Comparison of ENCODE assay signal across 15 cellular contexts in the genomic region with DNA sequence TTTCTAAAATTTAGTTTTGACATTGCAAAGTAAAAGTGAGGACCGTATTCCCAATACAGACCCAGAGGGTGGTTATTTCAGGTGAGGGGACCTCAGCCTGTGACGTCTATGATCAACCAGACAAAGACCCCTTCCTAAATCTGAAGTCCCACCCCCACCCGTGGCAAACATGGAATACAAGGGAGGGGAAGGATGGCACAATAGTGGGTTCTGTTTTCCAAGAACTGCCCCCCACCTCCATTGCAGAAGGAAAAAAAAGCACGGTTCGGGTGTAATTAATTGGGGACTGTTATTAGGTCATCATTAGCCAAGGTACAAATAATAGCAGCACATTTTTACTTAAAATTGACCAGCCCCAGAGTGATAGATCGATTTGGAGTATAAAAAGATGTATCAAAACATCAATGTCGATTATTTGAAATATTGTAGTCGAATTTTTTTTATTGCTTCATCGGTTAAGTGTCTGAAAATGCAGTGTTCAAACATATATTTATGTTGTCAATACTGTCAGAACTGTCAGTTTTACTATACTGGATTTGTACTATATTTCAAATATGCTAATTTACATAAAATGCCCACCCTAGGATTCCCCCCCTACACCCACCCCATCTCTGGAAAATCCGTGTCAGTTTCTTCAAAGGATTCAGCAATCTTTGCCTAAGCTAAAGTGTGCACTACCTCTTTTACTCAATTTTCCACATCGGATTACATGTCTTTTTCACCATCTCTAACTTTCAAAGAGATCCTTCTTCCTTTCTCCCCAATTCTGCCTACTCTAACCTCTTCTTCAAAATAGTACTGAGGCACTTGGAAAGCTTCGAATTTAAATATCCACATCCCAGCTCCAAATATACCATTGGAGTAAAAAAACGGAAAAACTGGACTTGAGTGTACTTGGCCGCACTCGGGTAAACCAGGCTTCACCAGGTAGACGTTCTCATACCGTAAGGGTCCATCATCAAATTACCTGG. TPM values are rescaled to one million over a fixed set of nuclear protein-coding genes. Genes with fewer than 3 reads are reported as not detected.
DNase-seq lines count a peak whose midpoint lies in the region; ATAC-seq and TF ChIP-seq lines count a peak whose summit lies in the region.
"Had no signal": no experiment of that assay in that cellular context is flagged by ENCODE, and none has a peak within 500 bp of the region (broad histone marks: within the 10 kb centered on the region; RNA-seq: fewer than 3 reads in every experiment).

No MANE protein-coding gene starts in this region.

- no peak overlapping the region for H3T11ph ChIP-seq in H9 (ENCODE audit: low read length)

- H3K27me3 Mint-ChIP-seq in H9 (ENCODE audit: low read depth) (peaks cover 100% of the 10 kb centered on the region), progenitor cell of endocrine pancreas (no peaks in the 10 kb centered on the region)

- intact Hi-C loops in adrenal gland (cut with DNase I): loop anchor here in 1 of 2 donors (10.0 kb wide), 1 partner anchor 223 kb away; no protein-coding TSS in a partner anchor

- peak overlapping the region; percentile 97 for H3K4me2 ChIP-seq in H9 (ENCODE audit: insufficient read depth, insufficient read length, low read length)

- H3K4me3 Mint-ChIP-seq in H9 (peak overlapping the region in 1 of 2 experiments; percentile 89; a peak in 3 of 5 replicates), progenitor cell of endocrine pancreas (ENCODE audit: low read depth) (peak overlapping the region; percentile 75)
- H3K4me3 Mint-ChIP-seq: T-helper 17 cell had no signal

- H2BK12ac ChIP-seq in H9 (ENCODE audit: insufficient read length, low read depth, low read length): no peak overlapping the region

- H4K8ac ChIP-seq in H9 (replicated peaks; ENCODE audit: insufficient read length, low read depth, low read length): no peak overlapping the region

- no peak overlapping the region for H3K14ac ChIP-seq in H9 (ENCODE audit: insufficient read depth, low read length)

- H4K91ac ChIP-seq in H9 (ENCODE audit: insufficient read length, low read depth, low read length): no peak overlapping the region

- no peak overlapping the region for H2AK5ac ChIP-seq in H9 (ENCODE audit: insufficient read length, low read length)

- H3K18ac ChIP-seq in H9 (ENCODE audit: insufficient read length, low read depth, low read length): no peak overlapping the region

- H3K23me2 ChIP-seq in H9 (ENCODE audit: insufficient read length, low read depth, low read length, poor library complexity, severe bottlenecking): peaks cover 22% of the 10 kb centered on the region

- DNase-seq in H9 (no peak), adrenal gland (no peak), progenitor cell of endocrine pancreas (ENCODE audit: low spot score, unreplicated experiment) (no peak), NCI-H2029 (lab: John Stamatoyannopoulos, UW) (no peak)
- no peak for DNase-seq in activated T-cell treated with anti-CD3 and anti-CD28 coated beads, Interleukin-2, amount 50 U/mL, for 48 hours
- DNase-seq: effector CD8-positive, alpha-beta T cell; GDM1; midbrain; psoas muscle; T-helper 17 cell had no signal

- H3K27me3 ChIP-seq in H9 (ENCODE audit: insufficient read depth, low read length) (peaks cover 72% of the 10 kb centered on the region; the same call in 1 of the 2 replicates), adrenal gland (no peaks in the 10 kb centered on the region), iPS-15b (ENCODE audit: control insufficient read depth, insufficient read depth, low read length) (peaks cover 92% of the 10 kb centered on the region)

- ATAC-seq in GM18517 (IDR thresholded peaks at IDR 0.05; ENCODE audit: unreplicated experiment) (no peak), GM21737 (IDR thresholded peaks at IDR 0.05; ENCODE audit: unreplicated experiment) (no peak)
- ATAC-seq: activated CD4-positive, CD25-positive, alpha-beta regulatory T cell treated with anti-CD3 and anti-CD28 coated beads, Interleukin-2, amount 50 U/mL, for 24 hours; T-helper 17 cell had no signal

- H3K4me1 ChIP-seq in H9 (ENCODE audit: insufficient read depth, low read length) (peaks cover 2% of the 10 kb centered on the region; the same call in 1 of the 2 replicates), adrenal gland (replicated peaks in 1 of 2) (peaks cover 4 to 24% of the 10 kb centered on the region in 2 donors), iPS-15b (ENCODE audit: control insufficient read depth, insufficient read depth, low read length) (peaks cover 32% of the 10 kb centered on the region)
- H3K4me1 ChIP-seq: psoas muscle had no signal

- H4K5ac ChIP-seq in H9 (ENCODE audit: insufficient read length, low read depth, low read length): no peak overlapping the region

- H3K9ac ChIP-seq in H9 (ENCODE audit: extremely low read depth, insufficient read length, low read length) (no peak overlapping the region), iPS-15b (ENCODE audit: low read depth, low read length) (no peak overlapping the region)

- TF ChIP-seq CTCF in H9 (conservative IDR thresholded peaks at IDR 0.05) (no peak), adrenal gland (IDR thresholded peaks at IDR 0.05) (no peak), progenitor cell of endocrine pancreas (IDR thresholded peaks at IDR 0.05; ENCODE audit: unreplicated experiment) (no peak)

- H3K4me3 ChIP-seq in adrenal gland (peak overlapping the region in 1 of 4 donors; percentile 73), iPS-15b (ENCODE audit: low read depth, low read length) (peak overlapping the region; percentile 62)
- H3K4me3 ChIP-seq: psoas muscle had no signal

- H3K36me3 ChIP-seq in adrenal gland (replicated peaks in 1 of 2) (no peaks in the 10 kb centered on the region), iPS-15b (ENCODE audit: control insufficient read depth, insufficient read depth, low read length) (no peaks in the 10 kb centered on the region)

- no peak overlapping the region for H2BK20ac ChIP-seq in H9 (ENCODE audit: low read depth, low read length, poor library complexity, severe bottlenecking)

- H3K36me3 Mint-ChIP-seq in H9 (ENCODE audit: insufficient read depth in 1 of 3, low read depth in 3 of 3) (no peaks in the 10 kb centered on the region; a peak in 1 of 7 replicates), progenitor cell of endocrine pancreas (ENCODE audit: insufficient read depth) (no peaks in the 10 kb centered on the region)

- H3K27ac Mint-ChIP-seq in H9 (no peak overlapping the region), progenitor cell of endocrine pancreas (peak overlapping the region; percentile 76)
- H3K27ac Mint-ChIP-seq: T-helper 17 cell had no signal

- no peaks in the 10 kb centered on the region for H3K79me1 ChIP-seq in H9 (ENCODE audit: insufficient read depth, low read depth, low read length, poor library complexity, severe bottlenecking)

- H3K4ac ChIP-seq in H9 (ENCODE audit: low read depth, low read length): no peak overlapping the region

- H2BK15ac ChIP-seq in H9 (ENCODE audit: low read depth, low read length): no peak overlapping the region

- no peaks in the 10 kb centered on the region for H3K79me2 ChIP-seq in H9 (ENCODE audit: insufficient read depth, low read length)

- no CpG with 5 or more reads among the region's 17 CpGs for WGBS in H9 (ENCODE audit: extremely low coverage, insufficient read length, low lambda C conversion rate)
- 47 to 55% (median 51%) methylated on average over 17 of the region's 17 CpGs for WGBS in adrenal gland, 4 donors

- H3K9me3 Mint-ChIP-seq in H9 (peaks cover 0 to 3% of the 10 kb centered on the region in 2 experiments; a peak in 3 of 5 replicates), progenitor cell of endocrine pancreas (ENCODE audit: low read depth) (no peaks in the 10 kb centered on the region)

- no peak overlapping the region for H3K56ac ChIP-seq in H9 (ENCODE audit: insufficient read length, low read depth, low read length)

- no peak overlapping the region for H2BK5ac ChIP-seq in H9 (ENCODE audit: insufficient read length, low read length)

- H3K4me1 Mint-ChIP-seq in H9 (peaks cover 51 to 82% of the 10 kb centered on the region in 2 experiments), progenitor cell of endocrine pancreas (ENCODE audit: low read depth) (peaks cover 79% of the 10 kb centered on the region)

- H3K27ac ChIP-seq in H9 (ENCODE audit: insufficient read length, low read depth, low read length): no peak overlapping the region
- H3K27ac ChIP-seq in adrenal gland: peak overlapping the region; percentile 85 to 98 (median 98)
- H3K27ac ChIP-seq: HL-60, psoas muscle had no signal

- TF ChIP-seq POLR2A in adrenal gland (IDR thresholded peaks at IDR 0.05): peak in 1 of 2 donors; percentile 11

- no peak overlapping the region for H2BK120ac ChIP-seq in H9 (ENCODE audit: low read depth, low read length, poor library complexity, severe bottlenecking)

- H3K9me3 ChIP-seq in H9 (ENCODE audit: control insufficient read depth, low read depth, low read length) (no peaks in the 10 kb centered on the region), adrenal gland (replicated peaks in 1 of 3) (no peaks in the 10 kb centered on the region), iPS-15b (ENCODE audit: control insufficient read depth, insufficient read depth, low read length) (no peaks in the 10 kb centered on the region)
- H3K9me3 ChIP-seq: psoas muscle had no signal

- no peak overlapping the region for H2AFZ ChIP-seq in H9 (ENCODE audit: low read length)

- peaks cover 2% of the 10 kb centered on the region for H4K20me1 ChIP-seq in H9 (ENCODE audit: control insufficient read depth, insufficient read depth, insufficient read length)

- no peak overlapping the region for H3K23ac ChIP-seq in H9 (ENCODE audit: insufficient read length, low read depth, low read length)

RNA-seq across cellular contexts. Expression of gene MEIS2, which starts 7.7 kb away (rescaled TPM):
- 0.35 and 0.50 TPM in 2 replicates for total RNA-seq in H9 (2021)
- total RNA-seq in adrenal gland: 100 to 1,000 TPM in 3 of 8 donors, 10 to 100 TPM in 5; 45.0 to 139 (median 76.1) TPM
- polyA plus RNA-seq in adrenal gland: 10 to 100 TPM; 36.2 to 75.3 (median 38.4) TPM
- total RNA-seq in progenitor cell of endocrine pancreas: 133 and 143 TPM in 2 replicates
- total RNA-seq: T-helper 17 cell had no signal

Comparison
In these comparisons a context has a peak if more than half of its experiments do, and no peak if none do; other contexts are left out.
1. RNA of gene MEIS2, which starts 7.7 kb away (total RNA-seq): 133 to 143 TPM in progenitor cell of endocrine pancreas and 45.0 to 139 TPM in adrenal gland; 0.35 to 0.50 TPM in H9; every median in the first group is over 10 times any median in the second.